Comparison of ENCODE assay signal across 34 cellular contexts in genomic region chr9:134705786-134706185, GRCh38.
A peak's percentile ranks its signal among the peaks of the same experiment; 100 is the strongest.
DNase-seq lines count a peak whose midpoint lies in the region; ATAC-seq, FAIRE-seq and TF ChIP-seq lines count a peak whose summit lies in the region.
"Had no signal": no experiment of that assay in that cellular context is flagged by ENCODE, and none has a peak within 500 bp of the region (broad histone marks: within the 10 kb centered on the region; RNA-seq: fewer than 3 reads in every experiment).

No MANE protein-coding gene starts in this region.

- no peak overlapping the region for H3K56ac ChIP-seq in H9 (ENCODE audit: insufficient read length, low read depth, low read length)

- H3K4me1 ChIP-seq in H9 (ENCODE audit: insufficient read depth, low read length) (no peaks in the 10 kb centered on the region), astrocyte (ENCODE audit: insufficient read depth, low read length) (peaks cover 37% of the 10 kb centered on the region), mesenchymal stem cell (ENCODE audit: control insufficient read depth, insufficient read depth, low read depth, low read length) (peaks cover 40% of the 10 kb centered on the region)

- H3K27me3 ChIP-seq in H9 (ENCODE audit: insufficient read depth, low read length) (no peaks in the 10 kb centered on the region), astrocyte (ENCODE audit: insufficient read depth, low read length) (no peaks in the 10 kb centered on the region), mesenchymal stem cell (ENCODE audit: control insufficient read depth in 1 of 2, insufficient read depth in 1 of 2, low read length in 2 of 2) (no peaks in the 10 kb centered on the region)
- H3K27me3 ChIP-seq: BLaER1, cardiac muscle cell, thyroid gland had no signal

- H2BK15ac ChIP-seq in H9 (ENCODE audit: low read depth, low read length) (no peak overlapping the region), mesenchymal stem cell (ENCODE audit: low read depth, poor library complexity, severe bottlenecking) (no peak overlapping the region)

- no peak overlapping the region for H2BK120ac ChIP-seq in H9 (ENCODE audit: low read depth, low read length, poor library complexity, severe bottlenecking)
- no peak overlapping the region for H2BK120ac ChIP-seq in mesenchymal stem cell (ENCODE audit: low read depth, low read length)

- H2AK5ac ChIP-seq in H9 (ENCODE audit: insufficient read length, low read length) = no peak overlapping the region
- no peak overlapping the region for H2AK5ac ChIP-seq in mesenchymal stem cell (ENCODE audit: low read length, severe bottlenecking)

- H4K20me1 ChIP-seq in H9 (ENCODE audit: control insufficient read depth, insufficient read depth, insufficient read length) = no peaks in the 10 kb centered on the region
- peaks cover 97% of the 10 kb centered on the region for H4K20me1 ChIP-seq in astrocyte (ENCODE audit: insufficient read depth, low read length)

- H3K4me2 ChIP-seq in H9 (ENCODE audit: insufficient read depth, insufficient read length, low read length) = no peak overlapping the region
- no peak overlapping the region for H3K4me2 ChIP-seq in astrocyte (ENCODE audit: low read length)
- H3K4me2 ChIP-seq in mesenchymal stem cell (ENCODE audit: low read length, poor library complexity, severe bottlenecking) = no peak overlapping the region

- H3K4me3 ChIP-seq in astrocyte (ENCODE audit: insufficient read depth, low read depth, low read length) = no peak overlapping the region
- H3K4me3 ChIP-seq in mesenchymal stem cell (ENCODE audit: insufficient read depth in 1 of 2, low read depth in 1 of 2, low read length in 2 of 2) = no peak overlapping the region
- H3K4me3 ChIP-seq: BLaER1, cardiac muscle cell, thyroid gland had no signal

- H3K79me2 ChIP-seq in H9 (ENCODE audit: insufficient read depth, low read length) = no peaks in the 10 kb centered on the region
- peaks cover 92% of the 10 kb centered on the region for H3K79me2 ChIP-seq in astrocyte (ENCODE audit: insufficient read depth, low read length)
- H3K79me2 ChIP-seq: parathyroid adenoma had no signal

- H3K14ac ChIP-seq in H9 (ENCODE audit: insufficient read depth, low read length) (0 out of 2 replicates have a peak overlapping the region, but pooled peaks have one; percentile 10), mesenchymal stem cell (ENCODE audit: low read length in 2 of 2) (no peak overlapping the region)

- no CpG with 5 or more reads among the region's 9 CpGs for WGBS in H9 (ENCODE audit: extremely low coverage, insufficient read length, low lambda C conversion rate)
- WGBS in mesenchymal stem cell = 98% methylated on average over 9 of the region's 9 CpGs

- H3K36me3 Mint-ChIP-seq in H9 (ENCODE audit: insufficient read depth in 1 of 3, low read depth in 3 of 3) (peaks cover 0 to 8% (median 1%) of the 10 kb centered on the region in 3 experiments; a peak in 4 of 7 replicates), astrocyte (ENCODE audit: low read depth, unreplicated experiment) (peaks cover 26% of the 10 kb centered on the region)
- peaks cover 5% of the 10 kb centered on the region for H3K36me3 Mint-ChIP-seq in stimulated activated effector memory CD8-positive, alpha-beta T cell treated with anti-CD3 and anti-CD28 coated beads, Interleukin-12 subunit alpha, Interleukin-12 subunit beta, amount 100 ng/mL, for 72 hours
- H3K36me3 Mint-ChIP-seq: activated CD4-positive, alpha-beta memory T cell treated with anti-CD3 and anti-CD28 coated beads for 36 hours; activated naive CD4-positive, alpha-beta T cell treated with anti-CD3 and anti-CD28 coated beads, Interleukin-2, amount 50 U/mL, for 72 hours; immature natural killer cell; natural killer cell treated with Interleukin-12 subunit alpha and Interleukin-12 subunit beta and Interleukin-15 and Interleukin-18, amount 100 ng/mL, for 72 hours had no signal

- H3K18ac ChIP-seq in H9 (ENCODE audit: insufficient read length, low read depth, low read length) (no peak overlapping the region), mesenchymal stem cell (ENCODE audit: low read depth in 1 of 2, low read length in 2 of 2) (peak overlapping the region in 1 of 2 experiments; percentile 2)

- no peak for TF ChIP-seq CTCF in H9 (conservative IDR thresholded peaks at IDR 0.05)
- TF ChIP-seq CTCF in astrocyte (IDR thresholded peaks at IDR 0.05; ENCODE audit: insufficient read depth, low read depth, low read length) = no peak

- no peaks in the 10 kb centered on the region for H3K79me1 ChIP-seq in H9 (ENCODE audit: insufficient read depth, low read depth, low read length, poor library complexity, severe bottlenecking)
- peaks cover 40% of the 10 kb centered on the region for H3K79me1 ChIP-seq in mesenchymal stem cell (replicated peaks; ENCODE audit: low read length, poor library complexity, severe bottlenecking)

- H3K4me3 Mint-ChIP-seq in H9 (no peak overlapping the region), astrocyte (ENCODE audit: unreplicated experiment) (no peak overlapping the region)
- H3K4me3 Mint-ChIP-seq in stimulated activated effector memory CD8-positive, alpha-beta T cell treated with anti-CD3 and anti-CD28 coated beads, Interleukin-12 subunit alpha, Interleukin-12 subunit beta, amount 100 ng/mL, for 72 hours = no peak overlapping the region
- H3K4me3 Mint-ChIP-seq: activated CD4-positive, alpha-beta memory T cell treated with anti-CD3 and anti-CD28 coated beads for 36 hours; dendritic cell treated with granulocyte-macrophage colony-stimulating factor and Interleukin-4, amounts not matched to agents 40 ng/mL and 50 ng/mL, for 4 days; endodermal cell; immature natural killer cell; natural killer cell treated with Interleukin-12 subunit alpha and Interleukin-12 subunit beta and Interleukin-15 and Interleukin-18, amount 100 ng/mL, for 72 hours; T-helper 1 cell treated with Interleukin-12 subunit alpha and Interleukin-12 subunit beta and Interleukin-4 antibody, amounts not matched to agents 30 μg/mL and 1 μg/mL, for 36 hours had no signal

- no peak overlapping the region for H2BK5ac ChIP-seq in H9 (ENCODE audit: insufficient read length, low read length)
- H2BK5ac ChIP-seq in mesenchymal stem cell (ENCODE audit: low read depth, low read length, poor library complexity, severe bottlenecking) = no peak overlapping the region

- H3K9me3 Mint-ChIP-seq in H9 (peaks cover 3 to 6% of the 10 kb centered on the region in 2 experiments; a peak in 3 of 5 replicates), astrocyte (ENCODE audit: unreplicated experiment) (no peaks in the 10 kb centered on the region)
- H3K9me3 Mint-ChIP-seq in stimulated activated effector memory CD8-positive, alpha-beta T cell treated with anti-CD3 and anti-CD28 coated beads, Interleukin-12 subunit alpha, Interleukin-12 subunit beta, amount 100 ng/mL, for 72 hours = no peaks in the 10 kb centered on the region
- H3K9me3 Mint-ChIP-seq: activated CD4-positive, alpha-beta memory T cell treated with anti-CD3 and anti-CD28 coated beads for 36 hours; activated naive CD4-positive, alpha-beta T cell treated with anti-CD3 and anti-CD28 coated beads, Interleukin-2, amount 50 U/mL, for 72 hours; dendritic cell treated with granulocyte-macrophage colony-stimulating factor and Interleukin-4, amounts not matched to agents 40 ng/mL and 50 ng/mL, for 4 days; endodermal cell; immature natural killer cell; natural killer cell treated with Interleukin-12 subunit alpha and Interleukin-12 subunit beta and Interleukin-15 and Interleukin-18, amount 100 ng/mL, for 72 hours; T-helper 1 cell treated with Interleukin-12 subunit alpha and Interleukin-12 subunit beta and Interleukin-4 antibody, amounts not matched to agents 30 μg/mL and 1 μg/mL, for 36 hours had no signal

- no peak overlapping the region for H3T11ph ChIP-seq in H9 (ENCODE audit: low read length)

- no peak for ATAC-seq in stimulated activated effector memory CD8-positive, alpha-beta T cell treated with anti-CD3 and anti-CD28 coated beads, Interleukin-12 subunit alpha, Interleukin-12 subunit beta, amount 100 ng/mL, for 72 hours
- no peak for ATAC-seq in HG02763 (IDR thresholded peaks at IDR 0.05; ENCODE audit: unreplicated experiment)
- ATAC-seq in HG03520 (IDR thresholded peaks at IDR 0.05; ENCODE audit: unreplicated experiment) = no peak
- ATAC-seq: activated naive CD4-positive, alpha-beta T cell treated with anti-CD3 and anti-CD28 coated beads, Interleukin-2, amount 50 U/mL, for 72 hours; esophagus mucosa; sciatic nerve had no signal

- no peak overlapping the region for H2BK20ac ChIP-seq in H9 (ENCODE audit: low read depth, low read length, poor library complexity, severe bottlenecking)

- H4K8ac ChIP-seq in H9 (replicated peaks; ENCODE audit: insufficient read length, low read depth, low read length) (no peak overlapping the region), mesenchymal stem cell (ENCODE audit: low read length) (peak overlapping the region; percentile 9)

- no peak overlapping the region for H3K23ac ChIP-seq in H9 (ENCODE audit: insufficient read length, low read depth, low read length)
- no peak overlapping the region for H3K23ac ChIP-seq in mesenchymal stem cell (ENCODE audit: low read length in 2 of 2)

- DNase-seq in H9 (no peak), astrocyte (ENCODE audit: low read depth) (no peak), mesenchymal stem cell (no peak), NCI-H187 (lab: John Stamatoyannopoulos, UW) (no peak)
- DNase-seq in stimulated activated effector memory CD8-positive, alpha-beta T cell treated with anti-CD3 and anti-CD28 coated beads, Interleukin-12 subunit alpha, Interleukin-12 subunit beta, amount 100 ng/mL, for 72 hours (ENCODE audit: low spot score in 2 of 2) = no peak
- DNase-seq in stimulated activated CD4-positive, alpha-beta T cell treated with anti-CD3 and anti-CD28 coated beads, Interleukin-1b, Interleukin-23, amount 100 ng/mL, for 48 hours = no peak
- DNase-seq: ACHN; activated CD4-positive, alpha-beta memory T cell treated with anti-CD3 and anti-CD28 coated beads for 36 hours; activated CD4-positive, CD25-positive, alpha-beta regulatory T cell treated with anti-CD3 and anti-CD28 coated beads, Interleukin-2, amount 50 U/mL, for 72 hours; activated CD8-positive, alpha-beta memory T cell treated with anti-CD3 and anti-CD28 coated beads, Interleukin-2, amount 50 U/mL, for 4 hours; DMS53; endodermal cell; foreskin melanocyte; GDM1; hippocampal formation; immature natural killer cell; KG1; NCI-H1436; NCI-H748 treated with DMSO at 0.1 percent for 48 hours; stimulated activated naive CD8-positive, alpha-beta T cell treated with anti-CD3 and anti-CD28 coated beads, Interleukin-15, Interleukin-2, amounts not matched to agents 100 U/mL and 50 U/mL, for 24 hours; thyroid gland had no signal

- no peak overlapping the region for H2BK12ac ChIP-seq in H9 (ENCODE audit: insufficient read length, low read depth, low read length)
- H2BK12ac ChIP-seq in mesenchymal stem cell (ENCODE audit: low read length in 2 of 2) = no peak overlapping the region

- H3K27ac ChIP-seq in H9 (ENCODE audit: insufficient read length, low read depth, low read length) (no peak overlapping the region), astrocyte (ENCODE audit: low read depth, low read length) (no peak overlapping the region), mesenchymal stem cell (ENCODE audit: low read length, poor library complexity, severe bottlenecking) (no peak overlapping the region)
- H3K27ac ChIP-seq: BLaER1, parathyroid adenoma had no signal

- H4K5ac ChIP-seq in H9 (ENCODE audit: insufficient read length, low read depth, low read length) = no peak overlapping the region

- H3K4me1 Mint-ChIP-seq in H9 (peaks cover 0 to 5% of the 10 kb centered on the region in 2 experiments; a peak in 1 of 4 replicates), astrocyte (ENCODE audit: low read depth, unreplicated experiment) (peaks cover 52% of the 10 kb centered on the region)
- peaks cover 5% of the 10 kb centered on the region for H3K4me1 Mint-ChIP-seq in stimulated activated effector memory CD8-positive, alpha-beta T cell treated with anti-CD3 and anti-CD28 coated beads, Interleukin-12 subunit alpha, Interleukin-12 subunit beta, amount 100 ng/mL, for 72 hours
- H3K4me1 Mint-ChIP-seq: endodermal cell, immature natural killer cell had no signal

- FAIRE-seq in astrocyte (lab: Jason Lieb, UNC) = no peak
- FAIRE-seq: HTR-8/SVneo, TTC549 had no signal

- no peak overlapping the region for H3K4ac ChIP-seq in H9 (ENCODE audit: low read depth, low read length)
- no peak overlapping the region for H3K4ac ChIP-seq in mesenchymal stem cell (ENCODE audit: low read depth in 1 of 2, low read length in 2 of 2)

- H3K23me2 ChIP-seq in H9 (ENCODE audit: insufficient read length, low read depth, low read length, poor library complexity, severe bottlenecking) = no peaks in the 10 kb centered on the region

- H3K27me3 Mint-ChIP-seq in H9 (ENCODE audit: low read depth) (no peaks in the 10 kb centered on the region), astrocyte (ENCODE audit: low read depth, unreplicated experiment) (no peaks in the 10 kb centered on the region)
- H3K27me3 Mint-ChIP-seq: activated CD4-positive, alpha-beta memory T cell treated with anti-CD3 and anti-CD28 coated beads for 36 hours had no signal

- no peak overlapping the region for H3K27ac Mint-ChIP-seq in H9
- peak overlapping the region; percentile 72 for H3K27ac Mint-ChIP-seq in astrocyte (ENCODE audit: unreplicated experiment)
- H3K27ac Mint-ChIP-seq in stimulated activated effector memory CD8-positive, alpha-beta T cell treated with anti-CD3 and anti-CD28 coated beads, Interleukin-12 subunit alpha, Interleukin-12 subunit beta, amount 100 ng/mL, for 72 hours = peak overlapping the region; percentile 61
- H3K27ac Mint-ChIP-seq: activated CD4-positive, alpha-beta memory T cell treated with anti-CD3 and anti-CD28 coated beads for 36 hours; activated naive CD4-positive, alpha-beta T cell treated with anti-CD3 and anti-CD28 coated beads, Interleukin-2, amount 50 U/mL, for 72 hours; dendritic cell treated with granulocyte-macrophage colony-stimulating factor and Interleukin-4, amounts not matched to agents 40 ng/mL and 50 ng/mL, for 4 days; endodermal cell; immature natural killer cell; natural killer cell treated with Interleukin-12 subunit alpha and Interleukin-12 subunit beta and Interleukin-15 and Interleukin-18, amount 100 ng/mL, for 72 hours; T-helper 1 cell treated with Interleukin-12 subunit alpha and Interleukin-12 subunit beta and Interleukin-4 antibody, amounts not matched to agents 30 μg/mL and 1 μg/mL, for 36 hours had no signal

- no peaks in the 10 kb centered on the region for H3K9me3 ChIP-seq in H9 (ENCODE audit: control insufficient read depth, low read depth, low read length)
- no peaks in the 10 kb centered on the region for H3K9me3 ChIP-seq in astrocyte (ENCODE audit: insufficient read depth, low read depth, low read length)
- no peaks in the 10 kb centered on the region for H3K9me3 ChIP-seq in mesenchymal stem cell (ENCODE audit: control insufficient read depth, low read length)
- H3K9me3 ChIP-seq: BLaER1, thyroid gland had no signal

- H4K91ac ChIP-seq in H9 (ENCODE audit: insufficient read length, low read depth, low read length) (no peak overlapping the region), mesenchymal stem cell (ENCODE audit: low read length) (no peak overlapping the region)

- H2AFZ ChIP-seq in H9 (ENCODE audit: low read length) = no peak overlapping the region
- H2AFZ ChIP-seq in astrocyte (ENCODE audit: low read depth, low read length) = no peak overlapping the region
- no peak overlapping the region for H2AFZ ChIP-seq in mesenchymal stem cell (ENCODE audit: low read depth, low read length)
- H2AFZ ChIP-seq: parathyroid adenoma had no signal

- H3K36me3 ChIP-seq in astrocyte (ENCODE audit: insufficient read depth, low read length) (peaks cover 51% of the 10 kb centered on the region), mesenchymal stem cell (ENCODE audit: control insufficient read depth in 1 of 2, insufficient read depth in 2 of 2, low read depth in 1 of 2, low read length in 2 of 2) (peaks cover 53 to 74% of the 10 kb centered on the region in 2 experiments)
- H3K36me3 ChIP-seq: cardiac muscle cell, thyroid gland had no signal

- H3K9ac ChIP-seq in H9 (ENCODE audit: extremely low read depth, insufficient read length, low read length) (no peak overlapping the region), astrocyte (ENCODE audit: low read length) (peak overlapping the region; percentile 13), mesenchymal stem cell (ENCODE audit: low read length) (no peak overlapping the region)
- H3K9ac ChIP-seq: parathyroid adenoma had no signal

Comparison
In these comparisons a context has a peak if more than half of its experiments do, and no peak if none do; other contexts are left out.
1. H3K27ac Mint-ChIP-seq: peak in astrocyte (single experiment) and stimulated activated effector memory CD8-positive, alpha-beta T cell treated with anti-CD3 and anti-CD28 coated beads, Interleukin-12 subunit alpha, Interleukin-12 subunit beta, amount 100 ng/mL, for 72 hours (single experiment); none in H9 (0 of 3).